Comparison of ENCODE assay signal across 8 cellular contexts in the genomic region with DNA sequence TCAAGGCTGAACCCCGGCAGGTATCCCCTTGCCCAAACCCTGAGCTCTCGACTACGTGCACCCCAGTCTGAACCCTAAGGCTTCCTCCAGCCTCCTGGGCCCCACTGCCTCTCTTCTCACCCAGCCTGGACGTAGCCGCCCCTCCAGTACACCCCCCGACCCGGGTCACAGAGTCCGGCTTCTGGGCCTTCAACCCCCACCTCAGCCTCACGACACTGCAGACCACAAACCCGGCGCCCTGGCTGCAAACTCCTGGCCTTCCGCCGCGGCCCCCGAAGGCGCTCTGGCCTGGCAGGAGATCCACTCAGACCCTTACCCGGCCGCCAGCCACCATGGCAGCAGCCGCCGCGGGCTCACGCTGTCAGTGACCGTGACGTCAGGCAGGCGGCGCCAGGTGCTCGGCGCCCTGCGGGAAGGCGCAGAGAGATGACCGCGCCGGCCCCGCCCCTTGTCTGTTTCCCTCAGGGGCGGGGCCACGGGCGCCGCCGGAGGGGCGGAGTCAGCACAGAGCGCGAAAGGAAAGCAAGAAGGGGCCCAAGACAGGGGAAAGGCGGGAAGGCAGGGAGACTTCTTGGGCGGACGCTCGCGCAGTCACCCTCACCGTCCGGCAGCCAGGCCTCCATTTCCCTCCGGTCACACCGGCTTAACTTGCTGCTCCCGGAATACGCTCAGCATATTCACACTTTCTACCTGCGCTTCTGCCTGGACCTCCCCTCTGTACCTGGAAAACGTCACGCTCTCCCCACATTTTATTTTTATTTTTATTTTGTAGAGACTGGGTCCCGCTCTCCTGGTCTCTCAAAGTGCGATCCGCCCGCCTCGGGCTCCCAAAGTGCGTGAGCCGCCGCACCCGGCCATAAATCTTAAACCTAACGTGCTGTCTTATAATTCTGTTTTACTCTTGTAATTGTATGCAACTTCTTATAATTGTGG. TPM values are rescaled to one million over a fixed set of nuclear protein-coding genes. Genes with fewer than 3 reads are reported as not detected.
DNase-seq lines count a peak whose midpoint lies in the region; ATAC-seq and TF ChIP-seq lines count a peak whose summit lies in the region.

A gene with protein sequence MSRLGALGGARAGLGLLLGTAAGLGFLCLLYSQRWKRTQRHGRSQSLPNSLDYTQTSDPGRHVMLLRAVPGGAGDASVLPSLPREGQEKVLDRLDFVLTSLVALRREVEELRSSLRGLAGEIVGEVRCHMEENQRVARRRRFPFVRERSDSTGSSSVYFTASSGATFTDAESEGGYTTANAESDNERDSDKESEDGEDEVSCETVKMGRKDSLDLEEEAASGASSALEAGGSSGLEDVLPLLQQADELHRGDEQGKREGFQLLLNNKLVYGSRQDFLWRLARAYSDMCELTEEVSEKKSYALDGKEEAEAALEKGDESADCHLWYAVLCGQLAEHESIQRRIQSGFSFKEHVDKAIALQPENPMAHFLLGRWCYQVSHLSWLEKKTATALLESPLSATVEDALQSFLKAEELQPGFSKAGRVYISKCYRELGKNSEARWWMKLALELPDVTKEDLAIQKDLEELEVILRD (minus strand): TSS at position 372 of the 933 bp plus-strand sequence. CDS start 471 bp downstream, outside the sequence.

- peak within 1 kb of the TSS; percentile 85 for H3K4me3 ChIP-seq in OCI-LY7 (ENCODE audit: low read depth, low read length, poor library complexity, severe bottlenecking)

- BruUV-seq in Calu3 (replicated peaks; lab: Mats Ljungman, UMichigan) (TSS peak; percentile 92), OCI-LY7 (replicated peaks; lab: Mats Ljungman, UMichigan) (TSS peak; percentile 100)

- no peaks in the 10 kb centered on the region for H3K27me3 Mint-ChIP-seq in Calu3 (ENCODE audit: unreplicated experiment)
- peaks cover 4% of the 10 kb centered on the region for H3K27me3 Mint-ChIP-seq in endothelial cell (ENCODE audit: unreplicated experiment)

- no peaks in the 10 kb centered on the region for H3K9me3 Mint-ChIP-seq in Calu3 (ENCODE audit: low read depth, unreplicated experiment)
- no peaks in the 10 kb centered on the region for H3K9me3 Mint-ChIP-seq in endothelial cell (ENCODE audit: unreplicated experiment)

- peaks cover 30% of the 10 kb centered on the region for H3K36me3 ChIP-seq in OCI-LY7 (ENCODE audit: insufficient read depth, low read length)

- peak within 1 kb of the TSS; percentile 95 for H3K4me2 ChIP-seq in OCI-LY7 (ENCODE audit: low read length)

- H3K36me3 Mint-ChIP-seq in Calu3 (ENCODE audit: insufficient read depth, unreplicated experiment) (peaks cover 25% of the 10 kb centered on the region), endothelial cell (ENCODE audit: low read depth, unreplicated experiment) (peaks cover 17% of the 10 kb centered on the region)

- peaks cover 52% of the 10 kb centered on the region for H3K4me1 ChIP-seq in OCI-LY7 (ENCODE audit: insufficient read depth, low read length, poor library complexity, severe bottlenecking)

- peak; percentile 66 for ATAC-seq in GM21447 (IDR thresholded peaks at IDR 0.05; ENCODE audit: unreplicated experiment)

- peak within 1 kb of the TSS; percentile 67 for H2AFZ ChIP-seq in OCI-LY7 (ENCODE audit: low read length)

- H3K9me3 ChIP-seq in OCI-LY7 (ENCODE audit: low read length), result no peaks in the 10 kb centered on the region

- no peaks in the 10 kb centered on the region for H3K4me1 Mint-ChIP-seq in Calu3 (ENCODE audit: low read depth, unreplicated experiment)
- peaks cover 6% of the 10 kb centered on the region for H3K4me1 Mint-ChIP-seq in endothelial cell (ENCODE audit: unreplicated experiment)

- CTCF ChIA-PET in Calu3 (lab: Charles Lee), result no interaction called here
- CTCF ChIA-PET in OCI-LY7 (lab: Charles Lee; ENCODE audit: unreplicated experiment), result no interaction called here

- POLR2A ChIA-PET in OCI-LY7 (lab: Charles Lee), result interaction anchor here (2.9 kb wide), 1 partner anchor 10 kb away, joined by 8 read pairs; no protein-coding TSS in a partner anchor

- DNase-seq in Calu3 (peak; percentile 90), HuH-7 (ENCODE audit: low spot score) (peak; percentile 75), OCI-LY7 (ENCODE audit: low spot score) (peak; percentile 97), endothelial cell (ENCODE audit: low spot score) (peak; percentile 95), middle frontal gyrus (ENCODE audit: extremely low spot score, low spot score) (peak; percentile 87)
- DNase-seq in activated CD8-positive, alpha-beta memory T cell treated with anti-CD3 and anti-CD28 coated beads, Interleukin-2, amount 50 U/mL, for 48 hours, result peak; percentile 98
- DNase-seq in stimulated activated CD8-positive, alpha-beta memory T cell treated with anti-CD3 and anti-CD28 coated beads, Interleukin-2, amount 100 ng/mL, for 48 hours (ENCODE audit: low read depth in 2 of 2), result peak; percentile 88 to 92

- peaks cover 29% of the 10 kb centered on the region for H3K79me2 ChIP-seq in OCI-LY7 (ENCODE audit: insufficient read depth, low read depth, low read length)

- peak within 1 kb of the TSS; percentile 93 for H3K4me3 Mint-ChIP-seq in Calu3 (ENCODE audit: low read depth, unreplicated experiment)
- peak within 1 kb of the TSS; percentile 97 for H3K4me3 Mint-ChIP-seq in endothelial cell (ENCODE audit: unreplicated experiment)

- no peaks in the 10 kb centered on the region for H4K20me1 ChIP-seq in OCI-LY7 (ENCODE audit: insufficient read depth, low read length)

- H3K9me2 ChIP-seq in OCI-LY7 (ENCODE audit: insufficient read depth, low read length), result no peaks in the 10 kb centered on the region

- H3K27ac ChIP-seq in OCI-LY7 (ENCODE audit: low read depth, low read length, poor library complexity, severe bottlenecking), result peak within 1 kb of the TSS; percentile 90

- H3K27ac Mint-ChIP-seq in Calu3 (ENCODE audit: unreplicated experiment), result peak within 1 kb of the TSS; percentile 53
- H3K27ac Mint-ChIP-seq in endothelial cell (ENCODE audit: unreplicated experiment), result peak within 1 kb of the TSS; percentile 86

- intact Hi-C loops in Calu3 (cut with micrococcal nuclease; ENCODE audit: unreplicated experiment) (no loop called here), OCI-LY7 (cut with micrococcal nuclease; ENCODE audit: unreplicated experiment) (loop anchor here (1.0 to 2.0 kb wide), 4 partner anchors 9 to 52 kb away; a partner anchor contains a TSS)

- TF ChIP-seq CTCF in Calu3 (IDR thresholded peaks at IDR 0.05; ENCODE audit: unreplicated experiment) (no peak), OCI-LY7 (conservative IDR thresholded peaks at IDR 0.05; ENCODE audit: low read length) (no peak), endothelial cell (IDR thresholded peaks at IDR 0.05; ENCODE audit: unreplicated experiment) (no peak)

RNA-seq across cellular contexts. Expression of the gene that starts here (rescaled TPM):
- total RNA-seq in Calu3 (2022) (23.5 and 25.5 TPM in 2 replicates), OCI-LY7 (2022) (21.5 and 23.7 TPM in 2 replicates), endothelial cell (ENCODE audit: unreplicated experiment) (34.4 TPM)
- 10.7 and 14.9 TPM in 2 replicates for total RNA-seq in OCI-LY7 (2014; rRNA removed; shearing (Covaris generic))

Comparison
In these comparisons a context has a peak if more than half of its experiments do, and no peak if none do; other contexts are left out.
1. Peak in every context shown above with its lines: DNase-seq, ATAC-seq, H3K4me3 ChIP-seq and H3K27ac ChIP-seq.